Comparison of ENCODE assay signal across 26 cellular contexts in genomic region chr5:165139262-165139661, GRCh38.
"Had no signal": no experiment of that assay in that cellular context is flagged by ENCODE, and none has a peak within 500 bp of the region (broad histone marks: within the 10 kb centered on the region; RNA-seq: fewer than 3 reads in every experiment).

No MANE protein-coding gene starts in this region.

- ATAC-seq: activated CD4-positive, alpha-beta T cell treated with anti-CD3 and anti-CD28 coated beads for 36 hours; activated T-helper 17 cell treated with anti-CD3 and anti-CD28 coated beads, Interleukin-2, amount 50 U/mL, for 72 hours; Panc1 had no signal

- H3K27me3 Mint-ChIP-seq: activated CD4-positive, alpha-beta memory T cell treated with anti-CD3 and anti-CD28 coated beads, Interleukin-2, amount 10 ng/mL, durations not matched to agents 7 days and 5 days; activated CD4-positive, alpha-beta T cell treated with anti-CD3 and anti-CD28 coated beads for 36 hours; activated naive CD8-positive, alpha-beta T cell; activated T-helper 17 cell treated with anti-CD3 and anti-CD28 coated beads, Interleukin-2, amount 50 U/mL, for 72 hours; central memory CD8-positive, alpha-beta T cell had no signal

- H3K9me3 ChIP-seq: SJCRH30, SK-N-SH had no signal

- FAIRE-seq: astrocyte had no signal

- H3K4me3 Mint-ChIP-seq: activated CD4-positive, alpha-beta memory T cell treated with anti-CD3 and anti-CD28 coated beads, Interleukin-2, amount 10 ng/mL, durations not matched to agents 7 days and 5 days; activated CD4-positive, alpha-beta T cell treated with anti-CD3 and anti-CD28 coated beads for 36 hours; activated naive CD4-positive, alpha-beta T cell treated with anti-CD3 and anti-CD28 coated beads for 36 hours; activated naive CD8-positive, alpha-beta T cell; activated T-helper 17 cell treated with anti-CD3 and anti-CD28 coated beads, Interleukin-2, amount 50 U/mL, for 72 hours; central memory CD8-positive, alpha-beta T cell had no signal

- H3K27ac Mint-ChIP-seq: activated CD4-positive, alpha-beta memory T cell treated with anti-CD3 and anti-CD28 coated beads, Interleukin-2, amount 10 ng/mL, durations not matched to agents 7 days and 5 days; activated CD4-positive, alpha-beta T cell treated with anti-CD3 and anti-CD28 coated beads for 36 hours; activated naive CD4-positive, alpha-beta T cell treated with anti-CD3 and anti-CD28 coated beads for 36 hours; activated naive CD8-positive, alpha-beta T cell; activated T-helper 17 cell treated with anti-CD3 and anti-CD28 coated beads, Interleukin-2, amount 50 U/mL, for 72 hours had no signal

- H3K27ac ChIP-seq: SJCRH30, WERI-Rb-1 had no signal

- H3K9me3 Mint-ChIP-seq: activated naive CD4-positive, alpha-beta T cell treated with anti-CD3 and anti-CD28 coated beads for 36 hours; brain had no signal

- H3K27me3 ChIP-seq: SJCRH30 had no signal

- H3K9ac ChIP-seq: SK-N-SH had no signal

- DNase-seq: activated CD4-positive, alpha-beta memory T cell treated with anti-CD3 and anti-CD28 coated beads, Interleukin-2, amount 10 ng/mL, durations not matched to agents 7 days and 5 days; activated CD4-positive, alpha-beta T cell treated with anti-CD3 and anti-CD28 coated beads for 36 hours; activated CD4-positive, alpha-beta T cell treated with anti-CD3 and anti-CD28 coated beads, Interleukin-2, amount 50 U/mL, for 1 hour; activated gamma-delta T cell; activated naive CD4-positive, alpha-beta T cell treated with anti-CD3 and anti-CD28 coated beads for 36 hours; activated T-cell treated with anti-CD3 and anti-CD28 coated beads for 4 hours; activated T-cell treated with anti-CD3 and anti-CD28 coated beads, Interleukin-2, amount 50 U/mL, for 48 hours; amygdala; NCI-H1105; NCI-H1436; NCI-H1694 treated with DMSO at 0.1 percent for 48 hours; NCI-H2081; NCI-H510A treated with DMSO at 0.1 percent for 48 hours; NCI-H69; Right ventricle myocardium superior; RPMI8226; SJCRH30; SK-N-SH; T-helper 1 cell; WERI-Rb-1 had no signal

- H3K4me1 Mint-ChIP-seq: activated CD4-positive, alpha-beta memory T cell treated with anti-CD3 and anti-CD28 coated beads, Interleukin-2, amount 10 ng/mL, durations not matched to agents 7 days and 5 days; activated CD4-positive, alpha-beta T cell treated with anti-CD3 and anti-CD28 coated beads for 36 hours; activated T-helper 17 cell treated with anti-CD3 and anti-CD28 coated beads, Interleukin-2, amount 50 U/mL, for 72 hours; central memory CD8-positive, alpha-beta T cell had no signal

- H3K36me3 ChIP-seq: SJCRH30, WERI-Rb-1 had no signal

- H3K36me3 Mint-ChIP-seq: activated naive CD8-positive, alpha-beta T cell; brain had no signal

- H3K4me3 ChIP-seq: SJCRH30 had no signal

- H3K4me1 ChIP-seq: SJCRH30 had no signal
